ENCODE assay signal across 19 cellular contexts in genomic region chr7:1558841-1559625, GRCh38. TPM values are rescaled to one million over a fixed set of nuclear protein-coding genes. Genes with fewer than 3 reads are reported as not detected.
DNase-seq lines count a peak whose midpoint lies in the region; ATAC-seq and TF ChIP-seq lines count a peak whose summit lies in the region.
"Had no signal": no experiment of that assay in that cellular context is flagged by ENCODE, and none has a peak within 500 bp of the region (broad histone marks: within the 10 kb centered on the region; RNA-seq: fewer than 3 reads in every experiment).

No MANE protein-coding gene starts in this region.

- H3K4me3 ChIP-seq in mammary epithelial cell (replicated peaks in 1 of 3; ENCODE audit: insufficient read depth in 1 of 3, low read depth in 2 of 3, low read length in 3 of 3), result no peak overlapping the region
- H3K4me3 ChIP-seq in mesenchymal stem cell (ENCODE audit: insufficient read depth in 1 of 2, low read depth in 1 of 2, low read length in 2 of 2), result no peak overlapping the region
- H3K4me3 ChIP-seq in upper lobe of right lung, result no peak overlapping the region
- H3K4me3 ChIP-seq: ascending aorta, coronary artery, GM23248, psoas muscle, testis had no signal

- H3K4me1 ChIP-seq in mammary epithelial cell (ENCODE audit: insufficient read depth, low read length) (peaks cover 46% of the 10 kb centered on the region), mesenchymal stem cell (ENCODE audit: control insufficient read depth, insufficient read depth, low read depth, low read length) (peaks cover 41% of the 10 kb centered on the region), upper lobe of right lung (no peaks in the 10 kb centered on the region)

- H2BK5ac ChIP-seq in mesenchymal stem cell (ENCODE audit: low read depth, low read length, poor library complexity, severe bottlenecking), result no peak overlapping the region

- H3K9me3 ChIP-seq in mammary epithelial cell (replicated peaks; ENCODE audit: insufficient read depth, low read length) (no peaks in the 10 kb centered on the region), mesenchymal stem cell (ENCODE audit: control insufficient read depth, low read length) (no peaks in the 10 kb centered on the region), upper lobe of right lung (no peaks in the 10 kb centered on the region)
- H3K9me3 ChIP-seq: ascending aorta, psoas muscle, testis had no signal

- H3K9ac ChIP-seq in mammary epithelial cell (ENCODE audit: insufficient read depth, low read length) (no peak overlapping the region), mesenchymal stem cell (ENCODE audit: low read length) (no peak overlapping the region)
- H3K9ac ChIP-seq: GM23248 had no signal

- 49% methylated on average over 14 of the region's 32 CpGs for WGBS in mammary epithelial cell (ENCODE audit: low coverage, missing lambda C conversion rate)
- 97% methylated on average over 31 of the region's 32 CpGs for WGBS in mesenchymal stem cell

- no peak overlapping the region for H3K4ac ChIP-seq in mesenchymal stem cell (ENCODE audit: low read depth in 1 of 2, low read length in 2 of 2)

- CTCF ChIA-PET in MCF 10A (lab: Yijun Ruan, JAX), result interaction anchor here (0.8 to 0.9 kb wide), 2 partner anchors 8 to 43 kb away, joined by 4 to 5 read pairs; no protein-coding TSS in a partner anchor
- CTCF ChIA-PET in mammary epithelial cell (lab: Charles Lee; ENCODE audit: low non-redundant PET), result no interaction called here

- H3K27ac ChIP-seq in mammary epithelial cell (ENCODE audit: insufficient read depth, low read depth, low read length) (no peak overlapping the region), mesenchymal stem cell (ENCODE audit: low read length, poor library complexity, severe bottlenecking) (no peak overlapping the region), upper lobe of right lung (no peak overlapping the region)
- H3K27ac ChIP-seq: ascending aorta, coronary artery, GM23248, psoas muscle, testis had no signal

- no peaks in the 10 kb centered on the region for H3K27me3 Mint-ChIP-seq in MCF 10A (ENCODE audit: insufficient read depth, unreplicated experiment)
- no peaks in the 10 kb centered on the region for H3K27me3 Mint-ChIP-seq in stimulated activated naive B cell treated with anti-CD40 and anti-IgM and Interleukin-4, amounts not matched to agents 10 μg/mL and 1 μg/mL and 100 μg/mL, for 72 hours

- peak; percentile 88 to 99 for DNase-seq in T47D (ENCODE audit: low read depth in 1 of 2, low spot score in 1 of 2)
- DNase-seq in MCF 10A (ENCODE audit: unreplicated experiment), result no peak
- no peak for DNase-seq in mammary epithelial cell
- DNase-seq in mesenchymal stem cell, result no peak
- peak; percentile 67 for DNase-seq in upper lobe of right lung
- no peak for DNase-seq in NK-92 treated with Interleukin-12 subunit alpha and Interleukin-12 subunit beta, amount 100 ng/mL, for 24 hours (lab: John Stamatoyannopoulos, UW)
- no peak for DNase-seq in stimulated activated naive B cell treated with anti-CD40 and anti-IgM and Interleukin-4, amounts not matched to agents 10 μg/mL and 1 μg/mL and 100 μg/mL, for 72 hours
- no peak for DNase-seq in pons (ENCODE audit: low spot score)
- DNase-seq: activated CD4-positive, CD25-positive, alpha-beta regulatory T cell; activated naive CD4-positive, alpha-beta T cell; GM23248; kidney glomerular epithelial cell; NCI-H1694; NCI-H524 treated with DMSO at 0.1 percent for 48 hours; testis had no signal

- H2BK12ac ChIP-seq in mesenchymal stem cell (ENCODE audit: low read length in 2 of 2), result peak overlapping the region in 1 of 2 experiments; percentile 71

- in situ Hi-C loops in T47D (cut with HindIII; ENCODE audit: low pct_unique_long_range_greater_than_20kb, low sequenced_read_pairs), result no loop called here
- in situ Hi-C loops in mammary epithelial cell (cut with MboI; ENCODE audit: low sequenced_read_pairs in 2 of 2), result loop anchor here in 1 of 2 donors (25.0 kb wide), 1 partner anchor 803 kb away; the partner anchor contains the start of gene EIF3B

- POLR2A ChIA-PET in MCF 10A (lab: Yijun Ruan, JAX), result interaction anchor here (0.6 to 1.8 kb wide), 5 partner anchors 8 to 27 kb away, joined by 5 to 18 read pairs (median 7); partner anchors contain the start of gene PSMG3

- H3K27me3 ChIP-seq in mammary epithelial cell (ENCODE audit: insufficient read depth, low read length) (no peaks in the 10 kb centered on the region), mesenchymal stem cell (ENCODE audit: control insufficient read depth in 1 of 2, insufficient read depth in 1 of 2, low read length in 2 of 2) (peaks cover 0 to 10% of the 10 kb centered on the region in 2 experiments), upper lobe of right lung (no peaks in the 10 kb centered on the region)
- H3K27me3 ChIP-seq: ascending aorta, testis had no signal

- no peaks in the 10 kb centered on the region for H3K79me2 ChIP-seq in mammary epithelial cell (ENCODE audit: insufficient read depth, low read length)

- no peak overlapping the region for H3K23ac ChIP-seq in mesenchymal stem cell (ENCODE audit: low read length in 2 of 2)

- dilution Hi-C loops in mammary epithelial cell (cut with HindIII; ENCODE audit: low sequenced_read_pairs), result no loop called here

- H3K36me3 ChIP-seq in mammary epithelial cell (ENCODE audit: insufficient read depth, low read length) (no peaks in the 10 kb centered on the region), mesenchymal stem cell (ENCODE audit: control insufficient read depth in 1 of 2, insufficient read depth in 2 of 2, low read depth in 1 of 2, low read length in 2 of 2) (peaks cover 0 to 6% of the 10 kb centered on the region in 2 experiments), upper lobe of right lung (no peaks in the 10 kb centered on the region)
- H3K36me3 ChIP-seq: ascending aorta had no signal

- H3K4me1 Mint-ChIP-seq in MCF 10A (ENCODE audit: insufficient read depth, unreplicated experiment), result peaks cover 22% of the 10 kb centered on the region
- peaks cover 2 to 6% of the 10 kb centered on the region in 2 donors for H3K4me1 Mint-ChIP-seq in stimulated activated naive B cell treated with anti-CD40 and anti-IgM and Interleukin-4, amounts not matched to agents 10 μg/mL and 1 μg/mL and 100 μg/mL, for 72 hours

- H3K4me3 Mint-ChIP-seq in MCF 10A (ENCODE audit: unreplicated experiment), result no peak overlapping the region
- no peak overlapping the region for H3K4me3 Mint-ChIP-seq in stimulated activated naive B cell treated with anti-CD40 and anti-IgM and Interleukin-4, amounts not matched to agents 10 μg/mL and 1 μg/mL and 100 μg/mL, for 72 hours
- H3K4me3 Mint-ChIP-seq: CD8-positive, alpha-beta memory T cell had no signal

- no peaks in the 10 kb centered on the region for H3K79me1 ChIP-seq in mesenchymal stem cell (replicated peaks; ENCODE audit: low read length, poor library complexity, severe bottlenecking)

- peak overlapping the region; percentile 76 for H3K4me2 ChIP-seq in mammary epithelial cell (ENCODE audit: insufficient read depth, low read depth, low read length)
- H3K4me2 ChIP-seq in mesenchymal stem cell (ENCODE audit: low read length, poor library complexity, severe bottlenecking), result no peak overlapping the region

- BruUV-seq in MCF 10A (replicated peaks; lab: Mats Ljungman, UMichigan) (no TSS peak), mammary epithelial cell (replicated peaks; lab: Mats Ljungman, UMichigan) (no TSS peak)

- H3K27ac Mint-ChIP-seq in MCF 10A (ENCODE audit: low read depth, unreplicated experiment), result no peak overlapping the region
- no peak overlapping the region for H3K27ac Mint-ChIP-seq in stimulated activated naive B cell treated with anti-CD40 and anti-IgM and Interleukin-4, amounts not matched to agents 10 μg/mL and 1 μg/mL and 100 μg/mL, for 72 hours
- H3K27ac Mint-ChIP-seq: CD8-positive, alpha-beta memory T cell had no signal

- H3K36me3 Mint-ChIP-seq in MCF 10A (ENCODE audit: insufficient read depth, unreplicated experiment), result peaks cover 5% of the 10 kb centered on the region
- H3K36me3 Mint-ChIP-seq in stimulated activated naive B cell treated with anti-CD40 and anti-IgM and Interleukin-4, amounts not matched to agents 10 μg/mL and 1 μg/mL and 100 μg/mL, for 72 hours, result no peaks in the 10 kb centered on the region
- H3K36me3 Mint-ChIP-seq: CD8-positive, alpha-beta memory T cell had no signal

- H2BK120ac ChIP-seq in mesenchymal stem cell (ENCODE audit: low read depth, low read length), result no peak overlapping the region

- H3K14ac ChIP-seq in mesenchymal stem cell (ENCODE audit: low read length in 2 of 2), result peak overlapping the region in 1 of 2 experiments; percentile 39

- no peak for TF ChIP-seq CTCF in MCF 10A (IDR thresholded peaks at IDR 0.05; ENCODE audit: unreplicated experiment)
- no peak for TF ChIP-seq CTCF in mammary epithelial cell (conservative IDR thresholded peaks at IDR 0.05 in 1 of 2, IDR thresholded peaks at IDR 0.05 in 1 of 2; ENCODE audit: extremely low read depth in 1 of 2, insufficient read depth in 1 of 2, low read depth in 1 of 2, low read length in 2 of 2)
- TF ChIP-seq CTCF in upper lobe of right lung (IDR thresholded peaks at IDR 0.05), result no peak

- H3K9me3 Mint-ChIP-seq in MCF 10A (ENCODE audit: unreplicated experiment), result no peaks in the 10 kb centered on the region
- no peaks in the 10 kb centered on the region for H3K9me3 Mint-ChIP-seq in stimulated activated naive B cell treated with anti-CD40 and anti-IgM and Interleukin-4, amounts not matched to agents 10 μg/mL and 1 μg/mL and 100 μg/mL, for 72 hours
- H3K9me3 Mint-ChIP-seq: CD8-positive, alpha-beta memory T cell had no signal

- no peak overlapping the region for H3K18ac ChIP-seq in mesenchymal stem cell (ENCODE audit: low read depth in 1 of 2, low read length in 2 of 2)

- H4K91ac ChIP-seq in mesenchymal stem cell (ENCODE audit: low read length), result peak overlapping the region; percentile 34

- intact Hi-C loops in MCF 10A (cut with micrococcal nuclease) (no loop called here), mammary epithelial cell (cut with micrococcal nuclease) (loop anchor here (1.0 to 5.0 kb wide), 3 partner anchors 10 to 97 kb away; no protein-coding TSS in a partner anchor), upper lobe of right lung (cut with DNase I) (no loop called here)

- no peak overlapping the region for H2BK15ac ChIP-seq in mesenchymal stem cell (ENCODE audit: low read depth, poor library complexity, severe bottlenecking)

- peak overlapping the region; percentile 66 for H4K8ac ChIP-seq in mesenchymal stem cell (ENCODE audit: low read length)

- H4K20me1 ChIP-seq in mammary epithelial cell (ENCODE audit: insufficient read depth, low read length), result no peaks in the 10 kb centered on the region

- ATAC-seq in upper lobe of right lung, result no peak
- ATAC-seq in stimulated activated naive B cell treated with anti-CD40 and anti-IgM and Interleukin-4, amounts not matched to agents 10 μg/mL and 1 μg/mL and 100 μg/mL, for 72 hours (replicated peaks), result no peak

- peak overlapping the region; percentile 75 for H2AK5ac ChIP-seq in mesenchymal stem cell (ENCODE audit: low read length, severe bottlenecking)

- H2AFZ ChIP-seq in mammary epithelial cell (ENCODE audit: low read depth, low read length) (peak overlapping the region; percentile 91), mesenchymal stem cell (ENCODE audit: low read depth, low read length) (no peak overlapping the region)
- H2AFZ ChIP-seq: GM23248 had no signal

RNA-seq across cellular contexts. Expression of gene TMEM184A, which starts 3.0 kb away (rescaled TPM):
- total RNA-seq in MCF 10A (2022), result 9.0 and 14.2 TPM in 2 replicates
- total RNA-seq in mammary epithelial cell, result 10 to 100 TPM in 1 of 2 donors, 1 to 10 TPM in 1; 9.2 to 15.1 TPM
- polyA plus RNA-seq in mammary epithelial cell, result 5.5 TPM
- polyA minus RNA-seq in mammary epithelial cell, result 8.4 TPM
- 0.39 TPM for polyA plus RNA-seq in mesenchymal stem cell (2013, experiment 1 of 2)
- 0.45 TPM for polyA plus RNA-seq in mesenchymal stem cell (2013, experiment 2 of 2)
- 4.4 TPM for total RNA-seq in upper lobe of right lung
- total RNA-seq: ascending aorta; CD8-positive, alpha-beta memory T cell; GM23248 had no signal
- polyA plus RNA-seq: CD8-positive, alpha-beta memory T cell; GM23248 had no signal

RNA-seq across cellular contexts. Expression of gene PSMG3, which starts 10.8 kb away (rescaled TPM):
- total RNA-seq in MCF 10A (2022), result 38.2 and 42.1 TPM in 2 replicates
- 10 to 100 TPM; 25.8 to 34.0 TPM for total RNA-seq in mammary epithelial cell
- polyA plus RNA-seq in mammary epithelial cell, result 70.4 TPM
- polyA minus RNA-seq in mammary epithelial cell, result 14.2 TPM
- 7.3 TPM for polyA plus RNA-seq in mesenchymal stem cell (2013, experiment 1 of 2)
- polyA plus RNA-seq in mesenchymal stem cell (2013, experiment 2 of 2), result 8.7 TPM
- total RNA-seq in upper lobe of right lung, result 20.3 TPM

RNA-seq across cellular contexts. Expression of gene MAFK, which starts 28.5 kb away (rescaled TPM):
- total RNA-seq in MCF 10A (2022) (37.8 and 45.6 TPM in 2 replicates), mammary epithelial cell (10 to 100 TPM; 10.5 to 23.4 TPM), upper lobe of right lung (64.8 TPM)
- polyA plus RNA-seq in mammary epithelial cell, result 3.1 TPM
- 10.2 TPM for polyA minus RNA-seq in mammary epithelial cell
- polyA plus RNA-seq in mesenchymal stem cell (2013, experiment 1 of 2), result 12.8 TPM
- 12.8 TPM for polyA plus RNA-seq in mesenchymal stem cell (2013, experiment 2 of 2)

RNA-seq across cellular contexts. Expression of gene INTS1, which starts 54.8 kb away (rescaled TPM):
- 86.3 and 93.5 TPM in 2 replicates for total RNA-seq in MCF 10A (2022)
- total RNA-seq in mammary epithelial cell, result 10 to 100 TPM; 51.3 to 81.1 TPM
- 31.7 TPM for polyA plus RNA-seq in mammary epithelial cell
- polyA minus RNA-seq in mammary epithelial cell, result 62.4 TPM
- polyA plus RNA-seq in mesenchymal stem cell (2013, experiment 1 of 2), result 23.4 TPM
- 22.7 TPM for polyA plus RNA-seq in mesenchymal stem cell (2013, experiment 2 of 2)
- total RNA-seq in upper lobe of right lung, result 49.2 TPM

Comparison
In these comparisons a context has a peak if more than half of its experiments do, and no peak if none do; other contexts are left out.
1. DNase-seq: peak in T47D (2 of 2) and upper lobe of right lung (single experiment); none in MCF 10A (single experiment), mammary epithelial cell (single experiment), mesenchymal stem cell (single experiment), NK-92 treated with Interleukin-12 subunit alpha and Interleukin-12 subunit beta, amount 100 ng/mL, for 24 hours (single experiment), stimulated activated naive B cell treated with anti-CD40 and anti-IgM and Interleukin-4, amounts not matched to agents 10 μg/mL and 1 μg/mL and 100 μg/mL, for 72 hours (single experiment) and pons (single experiment).